Comparison of ENCODE assay signal across 1 cellular context in the genomic region with DNA sequence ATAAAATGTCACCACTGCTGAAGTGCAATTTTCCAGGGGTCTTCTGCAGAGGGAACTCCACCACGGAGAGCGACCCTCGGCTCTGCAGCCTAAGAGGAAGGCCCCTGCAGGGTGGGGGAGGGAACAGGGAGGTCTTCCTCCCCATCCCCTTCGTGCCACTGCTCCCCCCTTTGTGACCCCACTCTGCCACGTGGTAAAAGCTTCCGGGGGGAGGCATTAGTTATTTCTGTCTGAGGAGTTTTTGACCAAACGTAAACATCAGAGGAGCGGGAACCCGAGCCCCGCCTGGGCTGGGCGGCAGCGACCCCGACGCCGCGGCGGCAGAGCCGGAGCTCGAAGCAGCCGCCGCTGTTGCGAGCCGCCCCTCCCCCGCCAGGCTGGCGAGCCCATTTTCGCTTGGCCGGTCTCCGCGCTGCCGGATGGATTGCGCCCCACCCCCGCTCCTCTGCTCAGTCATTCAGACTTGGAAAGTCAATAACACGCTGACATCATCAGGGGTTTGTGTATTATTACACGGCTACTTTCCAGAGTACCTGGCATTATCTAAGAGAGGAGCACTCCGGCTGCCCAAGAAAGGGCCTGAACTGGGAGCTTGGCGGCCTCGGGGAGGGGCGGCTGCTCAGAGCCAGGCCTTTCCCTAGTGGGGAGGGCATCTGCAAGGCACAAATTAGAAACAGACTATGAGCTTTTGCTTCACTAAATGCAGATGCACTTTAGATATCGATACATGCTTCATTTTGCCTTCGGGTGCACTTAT.
TF ChIP-seq lines count a peak whose summit lies in the region.

No MANE protein-coding gene starts in this region.

TF ChIP-seq in neural cell, 6 proteins besides CTCF, POLR2A, EP300 and RAD21 (continued from another document):
- TF ChIP-seq TAF1 (IDR thresholded peaks at IDR 0.05; ENCODE audit: low read depth): peak; percentile 41
